Comparison of ENCODE assay signal across 1 cellular context in genomic region chr21:41877901-41878830, GRCh38.
TF ChIP-seq lines count a peak whose summit lies in the region.

No MANE protein-coding gene starts in this region.

TF ChIP-seq in HepG2, 621 proteins besides CTCF, POLR2A, EP300 and RAD21 (continued from another document):
- TF ChIP-seq, protein P1, sequence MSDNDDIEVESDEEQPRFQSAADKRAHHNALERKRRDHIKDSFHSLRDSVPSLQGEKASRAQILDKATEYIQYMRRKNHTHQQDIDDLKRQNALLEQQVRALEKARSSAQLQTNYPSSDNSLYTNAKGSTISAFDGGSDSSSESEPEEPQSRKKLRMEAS (IDR thresholded peaks at IDR 0.05), result peak; percentile 46; the same call in 1 of the 2 replicates
- TF ChIP-seq SRSF1 (optimal IDR thresholded peaks at IDR 0.05; ENCODE audit: low read depth, low read length), result no peak
- TF ChIP-seq HOXA7 (CRISPR knock-in tag; IDR thresholded peaks at IDR 0.05), result no peak
- no peak for TF ChIP-seq TEAD3 (CRISPR knock-in tag; optimal IDR thresholded peaks at IDR 0.05; ENCODE audit: borderline replicate concordance)
- no peak for TF ChIP-seq ZNF18 (CRISPR knock-in tag; IDR thresholded peaks at IDR 0.05; ENCODE audit: insufficient replicate concordance)
- no peak for TF ChIP-seq ZNF570 (CRISPR knock-in tag; IDR thresholded peaks at IDR 0.05; ENCODE audit: borderline replicate concordance)
